Comparison of ENCODE assay signal across 8 cellular contexts in genomic region chr9:129619787-129620668, GRCh38. TPM values are rescaled to one million over a fixed set of nuclear protein-coding genes. Genes with fewer than 3 reads are reported as not detected.
DNase-seq lines count a peak whose midpoint lies in the region; ATAC-seq and TF ChIP-seq lines count a peak whose summit lies in the region.

No MANE protein-coding gene starts in this region.

- H3K36me3 ChIP-seq in sigmoid colon, result no peaks in the 10 kb centered on the region

- DNase-seq in DMS 273 (lab: John Stamatoyannopoulos, UW; ENCODE audit: unreplicated experiment) (peak; percentile 66), DMS 273 treated with DMSO at 0.1 percent for 48 hours (lab: John Stamatoyannopoulos, UW) (no peak), left cardiac atrium (no peak), sigmoid colon (no peak)
- DNase-seq in stimulated activated CD4-positive, alpha-beta T cell treated with anti-CD3 and anti-CD28 coated beads, Interleukin-2, amount 100 ng/mL, for 24 hours, result no peak

- TF ChIP-seq EP300 in sigmoid colon (IDR thresholded peaks at IDR 0.05), result no peak

- TF ChIP-seq POLR2A in sigmoid colon (IDR thresholded peaks at IDR 0.05), result no peak

- TF ChIP-seq CTCF in WI38 (IDR thresholded peaks at IDR 0.05; ENCODE audit: low read depth, low read length), result no peak
- no peak for TF ChIP-seq CTCF in sigmoid colon (IDR thresholded peaks at IDR 0.05)

- peak overlapping the region; percentile 57 for H3K4me3 ChIP-seq in WI38 (ENCODE audit: low read depth, low read length)
- H3K4me3 ChIP-seq in sigmoid colon, result peak overlapping the region; percentile 20 to 80 (median 54)

- no peaks in the 10 kb centered on the region for H3K9me3 ChIP-seq in sigmoid colon

- ATAC-seq in left cardiac atrium (peak; percentile 31 to 58), HG02588 (IDR thresholded peaks at IDR 0.05; ENCODE audit: unreplicated experiment) (no peak), GM18867 (IDR thresholded peaks at IDR 0.05; ENCODE audit: unreplicated experiment) (no peak)

- intact Hi-C loops in left cardiac atrium (cut with DNase I) (loop anchor here (10.0 kb wide), 2 partner anchors 285 to 445 kb away; partner anchors contain the start of gene IER5L (in 1 of the 2)), sigmoid colon (cut with DNase I) (loop anchor here (2.0 kb wide), 1 partner anchor 487 kb away; no protein-coding TSS in a partner anchor)

- peaks cover 0 to 19% (median 14%) of the 10 kb centered on the region in 4 donors for H3K4me1 ChIP-seq in sigmoid colon

- WGBS in sigmoid colon, 2 donors, result 2 to 3% methylated on average over 82 of the region's 82 CpGs

- H3K27me3 ChIP-seq in sigmoid colon, result no peaks in the 10 kb centered on the region

- H3K27ac ChIP-seq in sigmoid colon, result peak overlapping the region; percentile 33 to 68 (median 48)

RNA-seq across cellular contexts. Expression of gene C9orf50, which starts 0.9 kb away (rescaled TPM):
- total RNA-seq in left cardiac atrium (not detected), sigmoid colon (1 to 10 TPM in 1 of 4 donors, under 1 TPM in 1, not detected in 2; 0.82 to 1.2 TPM)
- polyA plus RNA-seq in sigmoid colon, result under 1 TPM in 1 of 3 donors, not detected in 2; 0.03 TPM

RNA-seq across cellular contexts. Expression of gene NTMT1, which starts 5.9 kb away (rescaled TPM):
- total RNA-seq in left cardiac atrium (10 to 100 TPM; 43.4 to 53.8 TPM), sigmoid colon (10 to 100 TPM in 3 of 4 donors, 1 to 10 TPM in 1; 5.8 to 22.5 (median 16.9) TPM)
- polyA plus RNA-seq in sigmoid colon, result 10 to 100 TPM; 25.8 to 49.3 (median 27.5) TPM

RNA-seq across cellular contexts. Expression of gene ASB6, which starts 21.9 kb away (rescaled TPM):
- total RNA-seq in left cardiac atrium, result 10 to 100 TPM in 1 of 2 donors, 1 to 10 TPM in 1; 8.3 to 11.6 TPM
- 10 to 100 TPM in 2 of 4 donors, 1 to 10 TPM in 2; 8.9 to 10.3 (median 9.8) TPM for total RNA-seq in sigmoid colon
- polyA plus RNA-seq in sigmoid colon, result 10 to 100 TPM in 1 of 3 donors, 1 to 10 TPM in 2; 8.4 to 20.8 (median 9.7) TPM

RNA-seq across cellular contexts. Expression of gene PRRX2, which starts 45.4 kb away (rescaled TPM):
- 1 to 10 TPM; 1.8 to 5.3 TPM for total RNA-seq in left cardiac atrium
- total RNA-seq in sigmoid colon, result 1 to 10 TPM in 2 of 4 donors, under 1 TPM in 1, not detected in 1; 0.49 to 4.7 (median 2.9) TPM
- 1 to 10 TPM in 2 of 3 donors, under 1 TPM in 1; 0.46 to 4.2 (median 1.1) TPM for polyA plus RNA-seq in sigmoid colon

Comparison
In these comparisons a context has a peak if more than half of its experiments do, and no peak if none do; other contexts are left out.
1. ATAC-seq: peak in left cardiac atrium (2 of 2); none in HG02588 (single experiment) and GM18867 (single experiment).